18 cellular contexts compared by ENCODE assay signal in the genomic region with DNA sequence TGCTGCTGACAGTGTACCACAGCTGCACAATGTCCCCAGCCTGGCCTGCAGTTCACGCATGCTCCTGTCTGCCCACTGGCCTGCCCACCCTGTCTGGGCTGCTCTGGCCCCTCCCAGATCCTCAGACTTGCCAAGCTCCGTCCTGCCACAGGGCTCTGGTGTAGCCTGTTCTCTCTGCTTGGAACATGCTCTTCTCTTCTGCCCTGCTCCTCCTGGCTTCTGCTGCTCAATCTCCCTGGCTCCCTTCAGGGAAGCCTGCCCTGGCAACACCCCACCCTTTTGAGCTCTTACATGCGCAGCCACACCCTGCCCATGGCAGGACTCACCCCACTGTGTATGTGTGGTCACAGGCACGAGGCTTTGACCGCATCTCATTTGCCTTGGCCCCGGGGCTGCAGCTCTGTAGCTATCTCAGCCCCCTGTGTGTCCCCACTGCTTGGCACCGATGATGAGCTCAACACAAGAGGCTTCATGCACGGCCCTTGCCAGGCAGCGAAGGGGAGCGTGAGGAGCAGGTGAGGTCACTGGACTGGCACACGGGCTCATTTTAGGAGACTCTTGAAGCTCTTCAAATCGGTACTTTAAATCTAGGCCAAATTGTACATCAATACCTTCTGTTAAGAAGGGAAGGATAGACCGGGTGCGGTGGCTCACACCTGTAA. TPM values are rescaled to one million over a fixed set of nuclear protein-coding genes. Genes with fewer than 3 reads are reported as not detected.
DNase-seq lines count a peak whose midpoint lies in the region; ATAC-seq, FAIRE-seq and TF ChIP-seq lines count a peak whose summit lies in the region.
"Had no signal": no experiment of that assay in that cellular context is flagged by ENCODE, and none has a peak within 500 bp of the region (broad histone marks: within the 10 kb centered on the region; RNA-seq: fewer than 3 reads in every experiment).

No MANE protein-coding gene starts in this region.

- intact Hi-C loops in left colon (cut with DNase I, micrococcal nuclease) = no loop called here

- peaks cover 4% of the 10 kb centered on the region for H3K9me3 Mint-ChIP-seq in stimulated activated memory B cell treated with anti-CD40 and anti-IgM and Interleukin-4, amounts not matched to agents 10 μg/mL and 1 μg/mL and 100 μg/mL, for 72 hours

- ATAC-seq in left colon (peak; percentile 69), GM18873 (IDR thresholded peaks at IDR 0.05; ENCODE audit: low FRiP score, unreplicated experiment) (no peak)
- ATAC-seq in stimulated activated memory B cell treated with anti-CD40 and anti-IgM and Interleukin-4, amounts not matched to agents 10 μg/mL and 1 μg/mL and 100 μg/mL, for 72 hours = peak; percentile 8

- no peaks in the 10 kb centered on the region for H3K4me1 Mint-ChIP-seq in stimulated activated memory B cell treated with anti-CD40 and anti-IgM and Interleukin-4, amounts not matched to agents 10 μg/mL and 1 μg/mL and 100 μg/mL, for 72 hours
- H3K4me1 Mint-ChIP-seq: CD14-positive monocyte had no signal

- H3K27me3 Mint-ChIP-seq in stimulated activated memory B cell treated with anti-CD40 and anti-IgM and Interleukin-4, amounts not matched to agents 10 μg/mL and 1 μg/mL and 100 μg/mL, for 72 hours = peaks cover 32% of the 10 kb centered on the region

- DNase-seq in DMS79 (lab: John Stamatoyannopoulos, UW) (peak; percentile 93), M059J (ENCODE audit: low read depth) (peak; percentile 21), left colon (peak in 1 of 2 donors; percentile 23), C1 segment of cervical spinal cord (lab: John Stamatoyannopoulos, UW) (no peak), GM12892 (ENCODE audit: insufficient read length) (no peak)
- DNase-seq: DMS 273 treated with DMSO at 0.1 percent for 48 hours, EL, MV-4-11, NCI-H1417, NCI-H2029, NCI-H524, SHP77 had no signal

- no peaks in the 10 kb centered on the region for H3K36me3 Mint-ChIP-seq in stimulated activated memory B cell treated with anti-CD40 and anti-IgM and Interleukin-4, amounts not matched to agents 10 μg/mL and 1 μg/mL and 100 μg/mL, for 72 hours
- H3K36me3 Mint-ChIP-seq: CD14-positive monocyte had no signal

- H3K27ac Mint-ChIP-seq in stimulated activated memory B cell treated with anti-CD40 and anti-IgM and Interleukin-4, amounts not matched to agents 10 μg/mL and 1 μg/mL and 100 μg/mL, for 72 hours = no peak overlapping the region

- H3K4me3 Mint-ChIP-seq in stimulated activated memory B cell treated with anti-CD40 and anti-IgM and Interleukin-4, amounts not matched to agents 10 μg/mL and 1 μg/mL and 100 μg/mL, for 72 hours = no peak overlapping the region
- H3K4me3 Mint-ChIP-seq: CD14-positive monocyte had no signal

- TF ChIP-seq POLR2A in GM12892 (IDR thresholded peaks at IDR 0.05; ENCODE audit: low read depth, low read length) = no peak

- FAIRE-seq in GM12892 (lab: Jason Lieb, UNC) = no peak
- FAIRE-seq: GM19239, H54, RCC 7860 had no signal

RNA-seq across cellular contexts. Expression of gene BRD3, which starts 20.4 kb away (rescaled TPM):
- total RNA-seq in M059J (2014; rRNA removed; shearing (Covaris generic)) = 4.6 and 5.5 TPM in 2 replicates
- 10 to 100 TPM; 21.5 to 36.7 TPM for total RNA-seq in left colon
- polyA plus RNA-seq in GM12892 (2012; ENCODE audit: missing spikeins) = 5.2 TPM

RNA-seq across cellular contexts. Expression of gene WDR5, which starts 47.7 kb away (rescaled TPM):
- total RNA-seq in M059J (2014; rRNA removed; shearing (Covaris generic)) = 21.6 and 36.2 TPM in 2 replicates
- total RNA-seq in left colon = 10 to 100 TPM; 20.7 to 22.7 TPM
- polyA plus RNA-seq in GM12892 (2012; ENCODE audit: missing spikeins) = 23.4 TPM

Comparison
In these comparisons a context has a peak if more than half of its experiments do, and no peak if none do; other contexts are left out.
1. DNase-seq: peak in DMS79 (single experiment) and M059J (single experiment); none in C1 segment of cervical spinal cord (0 of 14) and GM12892 (single experiment).